In genomic region chr5:79824444-79824843, GRCh38 we compare ENCODE assay signal across 32 cellular contexts.
"Had no signal": no experiment of that assay in that cellular context is flagged by ENCODE, and none has a peak within 500 bp of the region (broad histone marks: within the 10 kb centered on the region; RNA-seq: fewer than 3 reads in every experiment).

No MANE protein-coding gene starts in this region.

- H3K27me3 ChIP-seq: body of pancreas, esophagus squamous epithelium, heart right ventricle had no signal

- H3K4me3 ChIP-seq: body of pancreas, esophagus squamous epithelium, gastroesophageal sphincter, heart right ventricle had no signal

- H3K36me3 ChIP-seq: esophagus squamous epithelium, gastroesophageal sphincter, WERI-Rb-1 had no signal

- DNase-seq: activated B cell treated with CpG ODN at 0.5 μM for 24 hours; activated CD4-positive, alpha-beta T cell treated with anti-CD3 and anti-CD28 coated beads for 48 hours; activated CD4-positive, alpha-beta T cell treated with anti-CD3 and anti-CD28 coated beads, Interleukin-2, amount 50 U/mL, for 1 hour; activated CD4-positive, alpha-beta T cell treated with anti-CD3 and anti-CD28 coated beads, Interleukin-2, amount 50 U/mL, for 48 hours; activated CD8-positive, alpha-beta memory T cell treated with anti-CD3 and anti-CD28 coated beads for 24 hours; activated CD8-positive, alpha-beta T cell treated with anti-CD3 and anti-CD28 coated beads for 36 hours; activated effector memory CD4-positive, alpha-beta T cell treated with Interleukin-2 at 50 U/mL for 16 hours; activated gamma-delta T cell treated with Interleukin-2 at 50 U/mL for 16 hours; activated naive CD4-positive, alpha-beta T cell treated with Interleukin-2 at 50 U/mL for 16 hours; activated naive CD8-positive, alpha-beta T cell treated with anti-CD3 and anti-CD28 coated beads, Interleukin-2, amount 10 ng/mL, durations not matched to agents 7 days and 5 days; activated T-cell treated with anti-CD3 and anti-CD28 coated beads, Interleukin-2, amount 50 U/mL, for 4 hours; body of pancreas; caudate nucleus; cortex of kidney; dermis blood vessel endothelial cell; effector CD4-positive, alpha-beta T cell; effector memory CD8-positive, alpha-beta T cell; esophagus squamous epithelium; foreskin melanocyte; heart right ventricle; T-helper 1 cell; T-helper 17 cell; T1000; WERI-Rb-1 had no signal

- ATAC-seq: activated CD4-positive, CD25-positive, alpha-beta regulatory T cell treated with anti-CD3 and anti-CD28 coated beads, Interleukin-2, amount 50 U/mL, for 24 hours; activated CD8-positive, alpha-beta T cell treated with anti-CD3 and anti-CD28 coated beads for 36 hours; activated naive CD4-positive, alpha-beta T cell treated with anti-CD3 and anti-CD28 coated beads, Interleukin-2, amount 50 U/mL, for 72 hours; activated T-cell treated with anti-CD3 and anti-CD28 coated beads, Interleukin-2, amount 50 U/mL, for 4 hours; activated T-helper 17 cell treated with anti-CD3 and anti-CD28 coated beads, Interleukin-2, amount 50 U/mL, for 72 hours; body of pancreas; effector memory CD8-positive, alpha-beta T cell; gastroesophageal sphincter; heart right ventricle; T-helper 17 cell had no signal

- H3K4me1 ChIP-seq: body of pancreas, esophagus squamous epithelium, gastroesophageal sphincter, heart right ventricle had no signal

- FAIRE-seq: colon, endometrium, endothelial cell of umbilical vein had no signal

- H3K27ac ChIP-seq: body of pancreas, epithelial cell of prostate, esophagus squamous epithelium, gastroesophageal sphincter, heart right ventricle, WERI-Rb-1 had no signal

- H3K9me3 ChIP-seq: body of pancreas, esophagus squamous epithelium, gastroesophageal sphincter, heart right ventricle had no signal
